22 cellular contexts compared by ENCODE assay signal in the genomic region with DNA sequence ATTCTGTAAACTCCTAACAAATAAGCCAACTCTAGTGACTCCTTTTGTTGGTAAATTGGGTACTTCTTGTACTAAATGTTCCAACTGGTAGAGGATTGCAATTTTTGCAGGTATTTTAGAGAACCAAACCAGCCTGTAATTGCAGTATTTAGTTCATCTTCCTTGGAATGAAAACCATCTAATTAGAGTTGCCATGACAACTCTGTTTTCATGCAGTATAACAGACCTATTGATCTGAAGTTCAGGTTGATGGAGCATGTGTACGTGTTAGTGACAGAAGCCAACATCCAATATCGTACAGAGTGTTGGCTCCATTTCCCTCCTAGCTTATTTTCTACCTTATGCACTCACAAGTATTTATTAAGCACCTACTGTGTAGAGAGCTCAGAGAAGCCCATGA.
DNase-seq lines count a peak whose midpoint lies in the region; ATAC-seq, FAIRE-seq and TF ChIP-seq lines count a peak whose summit lies in the region.
"Had no signal": no experiment of that assay in that cellular context is flagged by ENCODE, and none has a peak within 500 bp of the region (broad histone marks: within the 10 kb centered on the region; RNA-seq: fewer than 3 reads in every experiment).

No MANE protein-coding gene starts in this region.

- H3K27me3 Mint-ChIP-seq in astrocyte (ENCODE audit: low read depth, unreplicated experiment), result no peaks in the 10 kb centered on the region
- H3K27me3 Mint-ChIP-seq: CD4-positive, alpha-beta T cell had no signal

- no peaks in the 10 kb centered on the region for H3K9me3 Mint-ChIP-seq in astrocyte (ENCODE audit: unreplicated experiment)
- H3K9me3 Mint-ChIP-seq: CD4-positive, alpha-beta T cell; GM23338 had no signal

- no peak overlapping the region for H3K4me2 ChIP-seq in astrocyte (ENCODE audit: low read length)
- H3K4me2 ChIP-seq: GM23338 had no signal

- H3K36me3 Mint-ChIP-seq in astrocyte (ENCODE audit: low read depth, unreplicated experiment), result no peaks in the 10 kb centered on the region

- peak; percentile 29 for FAIRE-seq in astrocyte (lab: Jason Lieb, UNC)
- FAIRE-seq: GM12891, GM18507 had no signal

- H3K4me1 Mint-ChIP-seq in astrocyte (ENCODE audit: low read depth, unreplicated experiment), result peaks cover 24% of the 10 kb centered on the region
- H3K4me1 Mint-ChIP-seq: GM23338 had no signal

- no peaks in the 10 kb centered on the region for H3K9me3 ChIP-seq in astrocyte (ENCODE audit: insufficient read depth, low read depth, low read length)
- H3K9me3 ChIP-seq: A549, MG63, Peyer's patch had no signal

- DNase-seq in NCI-H2171 treated with DMSO at 0.1 percent for 48 hours (lab: John Stamatoyannopoulos, UW) (peak; percentile 25), NCI-H2171 (lab: John Stamatoyannopoulos, UW) (no peak), NCI-H2227 (lab: John Stamatoyannopoulos, UW; ENCODE audit: unreplicated experiment) (peak; percentile 76), astrocyte (ENCODE audit: low read depth) (no peak), NCI-H226 (no peak), HUDEP-2 (lab: John Stamatoyannopoulos, UW; ENCODE audit: unreplicated experiment in 76 of 76) (no peak)
- DNase-seq: Calu3; CD4-positive, alpha-beta T cell; MG63; NCI-H1048; NCI-H187; NCI-H524 treated with DMSO at 0.1 percent for 48 hours; NK-92 treated with Interleukin-12 subunit alpha and Interleukin-12 subunit beta, amount 100 ng/mL, for 24 hours; Peyer's patch; SW 1271; T-helper 2 cell had no signal

- H2AFZ ChIP-seq in astrocyte (ENCODE audit: low read depth, low read length), result no peak overlapping the region
- H2AFZ ChIP-seq: GM23338 had no signal

- ATAC-seq in HG03097 (IDR thresholded peaks at IDR 0.05; ENCODE audit: low FRiP score, unreplicated experiment), result no peak
- ATAC-seq: A549, GM23338, HCT116 had no signal

- TF ChIP-seq CTCF in astrocyte (IDR thresholded peaks at IDR 0.05; ENCODE audit: insufficient read depth, low read depth, low read length), result no peak

- H3K27me3 ChIP-seq in astrocyte (ENCODE audit: insufficient read depth, low read length), result no peaks in the 10 kb centered on the region
- H3K27me3 ChIP-seq: MG63, Peyer's patch had no signal

- no peak overlapping the region for H3K27ac Mint-ChIP-seq in astrocyte (ENCODE audit: unreplicated experiment)
- H3K27ac Mint-ChIP-seq: CD4-positive, alpha-beta T cell; GM23338 had no signal

- no peaks in the 10 kb centered on the region for H4K20me1 ChIP-seq in astrocyte (ENCODE audit: insufficient read depth, low read length)

- no peak overlapping the region for H3K9ac ChIP-seq in astrocyte (ENCODE audit: low read length)

- H3K36me3 ChIP-seq in astrocyte (ENCODE audit: insufficient read depth, low read length), result no peaks in the 10 kb centered on the region
- H3K36me3 ChIP-seq: MG63, Peyer's patch had no signal

- no peaks in the 10 kb centered on the region for H3K79me2 ChIP-seq in astrocyte (ENCODE audit: insufficient read depth, low read length)

- no peak overlapping the region for H3K4me3 Mint-ChIP-seq in astrocyte (ENCODE audit: unreplicated experiment)
- H3K4me3 Mint-ChIP-seq: CD4-positive, alpha-beta T cell; GM23338 had no signal

- H3K4me1 ChIP-seq in astrocyte (ENCODE audit: insufficient read depth, low read length), result no peaks in the 10 kb centered on the region

- no peak overlapping the region for H3K27ac ChIP-seq in astrocyte (ENCODE audit: low read depth, low read length)
- H3K27ac ChIP-seq: Peyer's patch had no signal

- H3K4me3 ChIP-seq in astrocyte (ENCODE audit: insufficient read depth, low read depth, low read length), result no peak overlapping the region
- H3K4me3 ChIP-seq: A549, GM23338, MG63, Peyer's patch had no signal

Comparison
In these comparisons a context has a peak if more than half of its experiments do, and no peak if none do; other contexts are left out.
1. DNase-seq: peak in NCI-H2171 treated with DMSO at 0.1 percent for 48 hours (single experiment) and NCI-H2227 (single experiment); none in NCI-H2171 (single experiment), astrocyte (single experiment), NCI-H226 (single experiment) and HUDEP-2 (0 of 76).